In the genomic region with DNA sequence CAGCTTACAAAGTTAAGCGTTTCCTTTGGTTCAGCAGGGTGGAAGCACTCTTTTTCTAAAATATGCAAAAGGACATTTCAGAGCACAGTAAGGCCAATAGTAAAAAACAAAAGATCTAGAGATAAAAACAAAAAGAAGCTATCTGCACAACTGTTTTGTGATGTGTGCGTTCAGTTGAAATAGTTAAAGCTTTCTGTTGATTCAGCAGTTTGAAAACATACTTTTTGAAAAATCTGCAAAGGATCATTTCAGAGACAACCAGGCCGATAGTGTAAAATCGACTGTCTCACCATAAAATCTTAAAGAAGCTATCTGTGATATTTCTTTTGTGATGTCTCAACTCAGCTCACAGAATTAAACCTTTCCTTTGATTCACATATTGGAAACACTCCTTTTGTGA, we compare ENCODE assay signal across 1 cellular context.
TF ChIP-seq lines count a peak whose summit lies in the region.

No MANE protein-coding gene starts in this region.

TF ChIP-seq in A549, 52 proteins besides CTCF, POLR2A, EP300 and RAD21:
- TF ChIP-seq, protein P1, sequence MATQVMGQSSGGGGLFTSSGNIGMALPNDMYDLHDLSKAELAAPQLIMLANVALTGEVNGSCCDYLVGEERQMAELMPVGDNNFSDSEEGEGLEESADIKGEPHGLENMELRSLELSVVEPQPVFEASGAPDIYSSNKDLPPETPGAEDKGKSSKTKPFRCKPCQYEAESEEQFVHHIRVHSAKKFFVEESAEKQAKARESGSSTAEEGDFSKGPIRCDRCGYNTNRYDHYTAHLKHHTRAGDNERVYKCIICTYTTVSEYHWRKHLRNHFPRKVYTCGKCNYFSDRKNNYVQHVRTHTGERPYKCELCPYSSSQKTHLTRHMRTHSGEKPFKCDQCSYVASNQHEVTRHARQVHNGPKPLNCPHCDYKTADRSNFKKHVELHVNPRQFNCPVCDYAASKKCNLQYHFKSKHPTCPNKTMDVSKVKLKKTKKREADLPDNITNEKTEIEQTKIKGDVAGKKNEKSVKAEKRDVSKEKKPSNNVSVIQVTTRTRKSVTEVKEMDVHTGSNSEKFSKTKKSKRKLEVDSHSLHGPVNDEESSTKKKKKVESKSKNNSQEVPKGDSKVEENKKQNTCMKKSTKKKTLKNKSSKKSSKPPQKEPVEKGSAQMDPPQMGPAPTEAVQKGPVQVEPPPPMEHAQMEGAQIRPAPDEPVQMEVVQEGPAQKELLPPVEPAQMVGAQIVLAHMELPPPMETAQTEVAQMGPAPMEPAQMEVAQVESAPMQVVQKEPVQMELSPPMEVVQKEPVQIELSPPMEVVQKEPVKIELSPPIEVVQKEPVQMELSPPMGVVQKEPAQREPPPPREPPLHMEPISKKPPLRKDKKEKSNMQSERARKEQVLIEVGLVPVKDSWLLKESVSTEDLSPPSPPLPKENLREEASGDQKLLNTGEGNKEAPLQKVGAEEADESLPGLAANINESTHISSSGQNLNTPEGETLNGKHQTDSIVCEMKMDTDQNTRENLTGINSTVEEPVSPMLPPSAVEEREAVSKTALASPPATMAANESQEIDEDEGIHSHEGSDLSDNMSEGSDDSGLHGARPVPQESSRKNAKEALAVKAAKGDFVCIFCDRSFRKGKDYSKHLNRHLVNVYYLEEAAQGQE (IDR thresholded peaks at IDR 0.05): no peak
- peak; percentile 77 for TF ChIP-seq MAFK (IDR thresholded peaks at IDR 0.05; ENCODE audit: partially characterized antibody)
- TF ChIP-seq JUN (IDR thresholded peaks at IDR 0.05): no peak
- no peak for TF ChIP-seq HOXB5 (CRISPR knock-in tag; IDR thresholded peaks at IDR 0.05)
